Comparison of ENCODE assay signal across 32 cellular contexts in the genomic region with DNA sequence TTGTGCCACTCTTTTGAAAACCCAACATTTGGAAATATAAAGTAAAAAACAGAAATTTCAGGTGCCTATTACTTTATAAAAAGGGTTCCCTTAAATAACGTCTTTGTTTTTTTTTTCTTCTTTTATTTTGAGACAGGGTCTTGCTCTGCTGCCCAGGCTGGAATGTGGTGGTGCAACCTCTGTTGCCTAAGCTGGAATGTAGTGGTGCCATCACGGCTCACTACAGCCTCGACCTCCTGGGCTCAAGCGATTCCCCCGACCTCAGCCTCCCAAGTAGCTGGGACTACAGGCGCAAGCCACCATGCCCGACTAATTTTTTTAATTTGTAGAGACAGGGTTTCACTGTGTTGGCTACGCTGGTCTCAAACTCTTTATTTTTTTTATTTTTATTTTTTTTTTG.
"Had no signal": no experiment of that assay in that cellular context is flagged by ENCODE, and none has a peak within 500 bp of the region (broad histone marks: within the 10 kb centered on the region; RNA-seq: fewer than 3 reads in every experiment).

No MANE protein-coding gene starts in this region.

- H3K4me1 ChIP-seq: Peyer's patch, SJCRH30 had no signal

- H3K4me3 ChIP-seq: K562, Peyer's patch, SJCRH30 had no signal

- H3K4me3 Mint-ChIP-seq: activated CD4-positive, alpha-beta memory T cell treated with anti-CD3 and anti-CD28 coated beads, Interleukin-2, amount 10 ng/mL, durations not matched to agents 7 days and 5 days; activated naive CD4-positive, alpha-beta T cell treated with anti-CD3 and anti-CD28 coated beads for 36 hours; activated naive CD8-positive, alpha-beta T cell; activated T-helper 17 cell treated with anti-CD3 and anti-CD28 coated beads, Interleukin-2, amount 50 U/mL, for 72 hours; central memory CD8-positive, alpha-beta T cell; T-helper 1 cell treated with Interleukin-12 subunit alpha and Interleukin-12 subunit beta and Interleukin-4 antibody, amounts not matched to agents 30 μg/mL and 1 μg/mL, for 36 hours had no signal

- H3K27ac ChIP-seq: Peyer's patch, RWPE1, SJCRH30 had no signal

- H3K27me3 Mint-ChIP-seq: activated CD4-positive, alpha-beta memory T cell treated with anti-CD3 and anti-CD28 coated beads, Interleukin-2, amount 10 ng/mL, durations not matched to agents 7 days and 5 days; activated T-helper 17 cell treated with anti-CD3 and anti-CD28 coated beads, Interleukin-2, amount 50 U/mL, for 72 hours; brain; central memory CD8-positive, alpha-beta T cell had no signal

- H3K36me3 ChIP-seq: Peyer's patch, SJCRH30 had no signal

- DNase-seq: activated CD4-positive, alpha-beta memory T cell treated with anti-CD3 and anti-CD28 coated beads, Interleukin-2, amount 10 ng/mL, durations not matched to agents 7 days and 5 days; activated CD4-positive, alpha-beta T cell treated with anti-CD3 and anti-CD28 coated beads, Interleukin-2, amount 50 U/mL, for 1 hour; activated CD4-positive, CD25-positive, alpha-beta regulatory T cell; activated gamma-delta T cell; activated naive CD4-positive, alpha-beta T cell treated with anti-CD3 and anti-CD28 coated beads for 36 hours; activated T-cell treated with anti-CD3 and anti-CD28 coated beads for 4 hours; activated T-cell treated with anti-CD3 and anti-CD28 coated beads, Interleukin-2, amount 50 U/mL, for 48 hours; amygdala; Karpas-422; MM.1S; NCI-H1092 treated with DMSO at 0.1 percent for 48 hours; NCI-H1436; NCI-H1694 treated with DMSO at 0.1 percent for 48 hours; NCI-H2029 treated with DMSO at 0.1 percent for 48 hours; NCI-H345; NCI-H510A; NCI-H526 treated with DMSO at 0.1 percent for 48 hours; NCI-H82; NK-92 treated with Interleukin-12 subunit alpha and Interleukin-12 subunit beta, amount 100 ng/mL, for 24 hours; OCI-M1; Peyer's patch; Right ventricle myocardium superior; SJCRH30; SW 1271; T-helper 9 cell had no signal

- H3K27me3 ChIP-seq: Peyer's patch, SJCRH30 had no signal

- H3K27ac Mint-ChIP-seq: activated CD4-positive, alpha-beta memory T cell treated with anti-CD3 and anti-CD28 coated beads, Interleukin-2, amount 10 ng/mL, durations not matched to agents 7 days and 5 days; activated naive CD4-positive, alpha-beta T cell treated with anti-CD3 and anti-CD28 coated beads for 36 hours; activated naive CD8-positive, alpha-beta T cell; activated T-helper 17 cell treated with anti-CD3 and anti-CD28 coated beads, Interleukin-2, amount 50 U/mL, for 72 hours; T-helper 1 cell treated with Interleukin-12 subunit alpha and Interleukin-12 subunit beta and Interleukin-4 antibody, amounts not matched to agents 30 μg/mL and 1 μg/mL, for 36 hours had no signal

- H3K9me3 ChIP-seq: Peyer's patch, SJCRH30 had no signal

- H3K9me3 Mint-ChIP-seq: activated CD4-positive, alpha-beta memory T cell treated with anti-CD3 and anti-CD28 coated beads, Interleukin-2, amount 10 ng/mL, durations not matched to agents 7 days and 5 days; activated naive CD4-positive, alpha-beta T cell treated with anti-CD3 and anti-CD28 coated beads for 36 hours; activated T-helper 17 cell treated with anti-CD3 and anti-CD28 coated beads, Interleukin-2, amount 50 U/mL, for 72 hours; central memory CD8-positive, alpha-beta T cell; T-helper 1 cell treated with Interleukin-12 subunit alpha and Interleukin-12 subunit beta and Interleukin-4 antibody, amounts not matched to agents 30 μg/mL and 1 μg/mL, for 36 hours had no signal
